8 cellular contexts compared by ENCODE assay signal in the genomic region with DNA sequence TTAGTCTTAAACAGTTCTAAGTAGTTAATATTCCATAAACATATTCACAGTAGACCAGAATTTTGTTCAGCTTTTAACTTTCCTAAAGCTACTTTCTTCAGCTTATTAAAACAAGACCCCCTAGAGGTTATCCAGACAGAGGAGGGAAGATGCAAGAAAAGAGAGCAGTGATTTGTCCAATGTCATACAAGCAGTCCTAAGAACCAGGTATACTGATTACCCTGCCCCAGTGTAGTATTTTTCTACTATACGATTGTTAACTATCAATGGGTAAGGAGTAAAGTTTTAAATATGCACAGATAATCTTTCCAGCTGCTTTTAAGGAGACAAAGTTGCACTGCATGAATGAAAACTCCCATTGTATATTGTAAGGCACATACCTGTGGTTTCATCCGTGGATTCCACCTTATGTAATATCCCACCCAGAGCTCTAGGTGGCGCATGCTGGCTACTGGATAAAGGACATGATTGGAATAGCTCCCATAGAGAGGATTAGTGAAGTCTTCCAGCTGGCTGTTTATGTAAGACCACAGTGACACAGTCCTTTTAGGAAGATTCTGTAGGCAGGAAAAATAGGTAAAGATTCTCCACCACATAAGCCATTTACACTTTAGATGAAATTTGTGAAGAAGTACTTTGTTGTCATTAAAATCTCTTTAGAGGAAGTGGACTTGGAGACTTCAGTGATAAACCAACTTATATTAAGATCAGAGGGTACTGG.
DNase-seq lines count a peak whose midpoint lies in the region; ATAC-seq lines count a peak whose summit lies in the region.

No MANE protein-coding gene starts in this region.

- ATAC-seq in GM18870 (IDR thresholded peaks at IDR 0.05; ENCODE audit: unreplicated experiment) = peak; percentile 91
- ATAC-seq in HG03139 (IDR thresholded peaks at IDR 0.05; ENCODE audit: unreplicated experiment) = peak; percentile 81

- DNase-seq in AML-193 (lab: John Stamatoyannopoulos, UW) (peak; percentile 35 to 61), NCI-H2196 treated with DMSO at 0.1 percent for 48 hours (lab: John Stamatoyannopoulos, UW; ENCODE audit: unreplicated experiment) (peak; percentile 78), cerebellar cortex (ENCODE audit: low spot score) (peak; percentile 94), left kidney (ENCODE audit: low read depth, low spot score) (peak; percentile 89)
- peak; percentile 38 for DNase-seq in activated CD4-positive, CD25-positive, alpha-beta regulatory T cell treated with anti-CD3 and anti-CD28 coated beads, Interleukin-2, amount 50 U/mL, for 16 hours (ENCODE audit: low read depth, low spot score)
- peak; percentile 64 for DNase-seq in stimulated activated CD4-positive, alpha-beta T cell treated with anti-CD3 and anti-CD28 coated beads, Interleukin-4, amount 100 ng/mL, for 24 hours

Comparison
In these comparisons a context has a peak if more than half of its experiments do, and no peak if none do; other contexts are left out.
1. Peak in every context shown above with its lines: DNase-seq and ATAC-seq.
2. DNase-seq: peak in every context shown above with its lines; median percentile 94 in cerebellar cortex; 89 in left kidney; 78 in NCI-H2196 treated with DMSO at 0.1 percent for 48 hours; 64 in stimulated activated CD4-positive, alpha-beta T cell treated with anti-CD3 and anti-CD28 coated beads, Interleukin-4, amount 100 ng/mL, for 24 hours; 48 in AML-193; 38 in activated CD4-positive, CD25-positive, alpha-beta regulatory T cell treated with anti-CD3 and anti-CD28 coated beads, Interleukin-2, amount 50 U/mL, for 16 hours.